In genomic region chr19:48244289-48244688, GRCh38 we compare ENCODE assay signal across 10 cellular contexts. TPM values are rescaled to one million over a fixed set of nuclear protein-coding genes. Genes with fewer than 3 reads are reported as not detected.
DNase-seq lines count a peak whose midpoint lies in the region; ATAC-seq and TF ChIP-seq lines count a peak whose summit lies in the region.
"Had no signal": no experiment of that assay in that cellular context is flagged by ENCODE, and none has a peak within 500 bp of the region (broad histone marks: within the 10 kb centered on the region; RNA-seq: fewer than 3 reads in every experiment).

No MANE protein-coding gene starts in this region.

- no peak for TF ChIP-seq CTCF in endothelial cell (IDR thresholded peaks at IDR 0.05; ENCODE audit: unreplicated experiment)

- DNase-seq in activated T-cell treated with anti-CD3 and anti-CD28 coated beads for 1 hour (ENCODE audit: low read depth) = peak; percentile 26
- no peak for DNase-seq in activated T-cell treated with anti-CD3 and anti-CD28 coated beads, Interleukin-2, amount 50 U/mL, for 1 hour
- DNase-seq in activated CD4-positive, alpha-beta T cell treated with anti-CD3 and anti-CD28 coated beads, Interleukin-2, amount 10 ng/mL, durations not matched to agents 7 days and 5 days = peak; percentile 64
- no peak for DNase-seq in endothelial cell (ENCODE audit: low spot score)
- DNase-seq: pancreas had no signal

- peaks cover 10 to 41% (median 31%) of the 10 kb centered on the region in 5 donors for H3K36me3 ChIP-seq in subcutaneous abdominal adipose tissue (ENCODE audit: control insufficient read depth in 5 of 5, insufficient read depth in 5 of 5, low read length in 5 of 5)

- peaks cover 58% of the 10 kb centered on the region for H3K4me1 Mint-ChIP-seq in activated CD4-positive, alpha-beta T cell treated with anti-CD3 and anti-CD28 coated beads, Interleukin-2, amount 10 ng/mL, durations not matched to agents 7 days and 5 days
- peaks cover 57% of the 10 kb centered on the region for H3K4me1 Mint-ChIP-seq in endothelial cell (ENCODE audit: unreplicated experiment)

- peaks cover 68% of the 10 kb centered on the region for H3K36me3 Mint-ChIP-seq in activated CD4-positive, alpha-beta T cell treated with anti-CD3 and anti-CD28 coated beads, Interleukin-2, amount 10 ng/mL, durations not matched to agents 7 days and 5 days (ENCODE audit: low read depth)
- H3K36me3 Mint-ChIP-seq in endothelial cell (ENCODE audit: low read depth, unreplicated experiment) = peaks cover 43% of the 10 kb centered on the region

- peak overlapping the region; percentile 91 for H3K27ac Mint-ChIP-seq in activated CD4-positive, alpha-beta T cell treated with anti-CD3 and anti-CD28 coated beads, Interleukin-2, amount 10 ng/mL, durations not matched to agents 7 days and 5 days
- peak overlapping the region; percentile 98 for H3K27ac Mint-ChIP-seq in endothelial cell (ENCODE audit: unreplicated experiment)

- CTCF ChIA-PET in activated CD4-positive, alpha-beta T cell treated with anti-CD3 and anti-CD28 coated beads, Interleukin-2, amount 10 ng/mL, durations not matched to agents 7 days and 5 days (lab: Charles Lee) = interaction anchor here (0.6 to 2.2 kb wide), 4 partner anchors 15 to 279 kb away, joined by 3 to 7 read pairs (median 4); no protein-coding TSS in a partner anchor

- H3K4me3 Mint-ChIP-seq in activated CD4-positive, alpha-beta T cell treated with anti-CD3 and anti-CD28 coated beads, Interleukin-2, amount 10 ng/mL, durations not matched to agents 7 days and 5 days = peak overlapping the region; percentile 69
- peak overlapping the region; percentile 72 for H3K4me3 Mint-ChIP-seq in endothelial cell (ENCODE audit: unreplicated experiment)

- H3K4me1 ChIP-seq in subcutaneous abdominal adipose tissue (ENCODE audit: control insufficient read depth in 5 of 5, insufficient read depth in 5 of 5, low read length in 5 of 5) = peaks cover 0 to 36% (median 5%) of the 10 kb centered on the region in 5 donors

- H3K9ac ChIP-seq in subcutaneous abdominal adipose tissue (ENCODE audit: low read length in 5 of 5) = peak overlapping the region in 1 of 5 donors; percentile 16

- no peak overlapping the region for H3K4me3 ChIP-seq in subcutaneous abdominal adipose tissue (ENCODE audit: low read depth in 1 of 5, low read length in 5 of 5)
- H3K4me3 ChIP-seq: pancreas had no signal

- ATAC-seq in HG03108 (IDR thresholded peaks at IDR 0.05; ENCODE audit: unreplicated experiment) (no peak), HG02571 (IDR thresholded peaks at IDR 0.05; ENCODE audit: unreplicated experiment) (no peak), GM18870 (IDR thresholded peaks at IDR 0.05; ENCODE audit: unreplicated experiment) (no peak)
- ATAC-seq: esophagus mucosa, pancreas had no signal

- no peaks in the 10 kb centered on the region for H3K9me3 Mint-ChIP-seq in activated CD4-positive, alpha-beta T cell treated with anti-CD3 and anti-CD28 coated beads, Interleukin-2, amount 10 ng/mL, durations not matched to agents 7 days and 5 days
- H3K9me3 Mint-ChIP-seq in endothelial cell (ENCODE audit: unreplicated experiment) = no peaks in the 10 kb centered on the region

- no peaks in the 10 kb centered on the region for H3K9me3 ChIP-seq in subcutaneous abdominal adipose tissue (ENCODE audit: control insufficient read depth in 5 of 5, low read length in 5 of 5)
- H3K9me3 ChIP-seq: pancreas had no signal

- H3K27ac ChIP-seq in subcutaneous abdominal adipose tissue (ENCODE audit: low read depth, low read length) = peak overlapping the region; percentile 43
- H3K27ac ChIP-seq: pancreas had no signal

- no peaks in the 10 kb centered on the region for H3K27me3 ChIP-seq in subcutaneous abdominal adipose tissue (ENCODE audit: control insufficient read depth in 5 of 5, insufficient read depth in 4 of 5, low read length in 5 of 5)
- H3K27me3 ChIP-seq: pancreas had no signal

- H3K27me3 Mint-ChIP-seq in activated CD4-positive, alpha-beta T cell treated with anti-CD3 and anti-CD28 coated beads, Interleukin-2, amount 10 ng/mL, durations not matched to agents 7 days and 5 days = no peaks in the 10 kb centered on the region
- peaks cover 2% of the 10 kb centered on the region for H3K27me3 Mint-ChIP-seq in endothelial cell (ENCODE audit: unreplicated experiment)

- POLR2A ChIA-PET in activated CD4-positive, alpha-beta T cell treated with anti-CD3 and anti-CD28 coated beads, Interleukin-2, amount 10 ng/mL, durations not matched to agents 7 days and 5 days (lab: Charles Lee) = no interaction called here

RNA-seq across cellular contexts. Expression of gene CARD8, which starts 11.4 kb away (rescaled TPM):
- total RNA-seq in activated CD4-positive, alpha-beta T cell treated with anti-CD3 and anti-CD28 coated beads, Interleukin-2, amount 10 ng/mL, durations not matched to agents 7 days and 5 days = 100 to 1,000 TPM; 174 to 189 TPM
- 210 TPM for total RNA-seq in endothelial cell (ENCODE audit: unreplicated experiment)

RNA-seq across cellular contexts. Expression of gene ZNF114, which starts 25.6 kb away (rescaled TPM):
- total RNA-seq in activated CD4-positive, alpha-beta T cell treated with anti-CD3 and anti-CD28 coated beads, Interleukin-2, amount 10 ng/mL, durations not matched to agents 7 days and 5 days = not detected
- total RNA-seq in endothelial cell (ENCODE audit: unreplicated experiment) = 12.2 TPM
- total RNA-seq: esophagus mucosa had no signal

Comparison
In these comparisons a context has a peak if more than half of its experiments do, and no peak if none do; other contexts are left out.
1. DNase-seq: peak in activated T-cell treated with anti-CD3 and anti-CD28 coated beads for 1 hour (single experiment) and activated CD4-positive, alpha-beta T cell treated with anti-CD3 and anti-CD28 coated beads, Interleukin-2, amount 10 ng/mL, durations not matched to agents 7 days and 5 days (single experiment); none in activated T-cell treated with anti-CD3 and anti-CD28 coated beads, Interleukin-2, amount 50 U/mL, for 1 hour (single experiment) and endothelial cell (single experiment).
2. RNA of gene ZNF114, which starts 25.6 kb away (total RNA-seq): 12.2 TPM in endothelial cell (single experiment); not detected in activated CD4-positive, alpha-beta T cell treated with anti-CD3 and anti-CD28 coated beads, Interleukin-2, amount 10 ng/mL, durations not matched to agents 7 days and 5 days; every median in the first group is over 10 times any median in the second.